In the genomic region with DNA sequence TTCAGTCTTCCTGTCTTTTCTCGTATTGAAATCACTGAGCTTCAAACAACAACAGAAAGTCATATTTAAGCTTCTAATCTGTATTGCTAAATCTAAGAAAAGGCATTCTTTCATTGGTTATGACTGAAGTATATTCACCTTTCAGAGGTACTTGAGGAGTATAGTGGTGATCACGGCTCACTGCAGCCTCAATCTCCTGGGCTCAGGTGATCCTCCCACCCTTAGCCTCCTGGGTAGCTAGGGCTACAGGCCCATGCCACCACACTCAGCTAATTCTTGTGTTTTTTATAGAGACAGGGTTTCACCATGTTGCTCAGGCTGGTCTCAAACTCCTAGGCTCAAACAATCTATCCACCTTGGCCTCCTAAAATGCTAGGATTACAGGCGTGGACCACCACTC, we compare ENCODE assay signal across 21 cellular contexts. TPM values are rescaled to one million over a fixed set of nuclear protein-coding genes. Genes with fewer than 3 reads are reported as not detected.
DNase-seq lines count a peak whose midpoint lies in the region; ATAC-seq, FAIRE-seq and TF ChIP-seq lines count a peak whose summit lies in the region.
"Had no signal": no experiment of that assay in that cellular context is flagged by ENCODE, and none has a peak within 500 bp of the region (broad histone marks: within the 10 kb centered on the region; RNA-seq: fewer than 3 reads in every experiment).

No MANE protein-coding gene starts in this region.

- H3K4me1 ChIP-seq in HCT116 (ENCODE audit: control insufficient read depth in 1 of 2, insufficient read depth in 2 of 2, low read length in 2 of 2) (no peaks in the 10 kb centered on the region), osteoblast (ENCODE audit: insufficient read depth, low read length) (no peaks in the 10 kb centered on the region), mucosa of descending colon (ENCODE audit: low read depth) (no peaks in the 10 kb centered on the region)
- H3K4me1 ChIP-seq: BE2C, BLaER1 had no signal

- CTCF ChIA-PET in HCT116 (lab: Charles Lee): no interaction called here
- CTCF ChIA-PET in WTC11 (lab: Charles Lee): interaction anchor here (1.9 kb wide), 1 partner anchor 235 kb away, joined by 5 read pairs; a partner anchor contains a TSS

- no peak overlapping the region for H2AFZ ChIP-seq in HCT116 (ENCODE audit: low read depth, low read length, poor library complexity, severe bottlenecking)
- H2AFZ ChIP-seq in osteoblast (ENCODE audit: low read length): no peak overlapping the region

- TF ChIP-seq CTCF in D721Med (IDR thresholded peaks at IDR 0.05; ENCODE audit: insufficient read depth, missing control alignments) (no peak), HCT116 (IDR thresholded peaks at IDR 0.05 in 2 of 3, conservative IDR thresholded peaks at IDR 0.05 in 1 of 3; ENCODE audit: borderline replicate concordance in 1 of 3, insufficient read depth in 1 of 3, low read depth in 2 of 3, low read length in 2 of 3) (no peak), WTC11 (IDR thresholded peaks at IDR 0.05) (no peak), osteoblast (IDR thresholded peaks at IDR 0.05; ENCODE audit: extremely low read depth, low read depth, low read length) (no peak), mucosa of descending colon (IDR thresholded peaks at IDR 0.05) (no peak)

- no peak for TF ChIP-seq POLR2A in HCT116 (IDR thresholded peaks at IDR 0.05; ENCODE audit: borderline replicate concordance, extremely low read depth, insufficient read depth, insufficient read length)

- no peaks in the 10 kb centered on the region; the same call in 1 of the 2 replicates for H3K9me2 ChIP-seq in HCT116 (ENCODE audit: insufficient read depth)

- BruUV-seq in HCT116 (replicated peaks; lab: Mats Ljungman, UMichigan): no TSS peak

- H3K9ac ChIP-seq in HCT116 (ENCODE audit: low read length): no peak overlapping the region
- H3K9ac ChIP-seq: BLaER1 had no signal

- H3K79me2 ChIP-seq in HCT116 (ENCODE audit: insufficient read depth, low read length) (no peaks in the 10 kb centered on the region), osteoblast (ENCODE audit: insufficient read depth, low read length) (no peaks in the 10 kb centered on the region)

- H3K27me3 ChIP-seq in HCT116 (ENCODE audit: insufficient read depth, low read length) (no peaks in the 10 kb centered on the region), osteoblast (ENCODE audit: insufficient read depth, low read length) (no peaks in the 10 kb centered on the region)
- H3K27me3 ChIP-seq: BE2C, BLaER1 had no signal

- H3K36me3 ChIP-seq in HCT116 (ENCODE audit: control insufficient read depth in 1 of 2, insufficient read depth in 2 of 2, low read length in 2 of 2): no peaks in the 10 kb centered on the region
- no peaks in the 10 kb centered on the region for H3K36me3 ChIP-seq in osteoblast (ENCODE audit: insufficient read depth, low read length)
- H3K36me3 ChIP-seq in mucosa of descending colon (ENCODE audit: low read depth): no peaks in the 10 kb centered on the region
- H3K36me3 ChIP-seq: BE2C, BLaER1 had no signal

- FAIRE-seq in D721Med (lab: Jason Lieb, UNC): peak; percentile 11
- FAIRE-seq: A204.1, G401.6, GM12891, GM19239 had no signal

- H3K9me3 ChIP-seq in HCT116 (ENCODE audit: control insufficient read depth in 1 of 2, insufficient read depth in 1 of 2, low read depth in 1 of 2, low read length in 2 of 2) (no peaks in the 10 kb centered on the region), osteoblast (ENCODE audit: low read depth, low read length) (no peaks in the 10 kb centered on the region), mucosa of descending colon (no peaks in the 10 kb centered on the region)
- H3K9me3 ChIP-seq: BE2C, BLaER1 had no signal

- H3K4me1 Mint-ChIP-seq in WTC11: peaks cover 4% of the 10 kb centered on the region; the same call in 1 of the 2 replicates
- H3K4me1 Mint-ChIP-seq: CD14-positive monocyte; CD4-positive, alpha-beta memory T cell; CD4-positive, CD25-positive, alpha-beta regulatory T cell; CD8-positive, alpha-beta memory T cell had no signal

- no peak overlapping the region for H3K4me3 Mint-ChIP-seq in WTC11
- H3K4me3 Mint-ChIP-seq: CD14-positive monocyte; CD4-positive, alpha-beta memory T cell; CD4-positive, CD25-positive, alpha-beta regulatory T cell; CD8-positive, alpha-beta memory T cell had no signal

- H3K4me2 ChIP-seq in HCT116 (ENCODE audit: low read length): no peak overlapping the region
- H3K4me2 ChIP-seq in osteoblast (ENCODE audit: insufficient read depth, low read length): no peak overlapping the region
- H3K4me2 ChIP-seq: BLaER1 had no signal

- H3K9me3 Mint-ChIP-seq in WTC11: no peaks in the 10 kb centered on the region
- H3K9me3 Mint-ChIP-seq: CD4-positive, alpha-beta memory T cell; CD4-positive, CD25-positive, alpha-beta regulatory T cell; CD8-positive, alpha-beta memory T cell had no signal

- POLR2A ChIA-PET in HCT116 (lab: Charles Lee) (no interaction called here), WTC11 (lab: Charles Lee) (no interaction called here)

- no peak overlapping the region for H3K27ac ChIP-seq in HCT116 (ENCODE audit: low read depth, low read length)
- H3K27ac ChIP-seq in osteoblast (ENCODE audit: low read depth, low read length): no peak overlapping the region
- H3K27ac ChIP-seq: 22Rv1, BLaER1 had no signal

- intact Hi-C loops in HCT116 (cut with micrococcal nuclease) (no loop called here), mucosa of descending colon (cut with DNase I, micrococcal nuclease) (no loop called here)

- H3K4me3 ChIP-seq in HCT116 (replicated peaks in 1 of 2; ENCODE audit: low read depth in 1 of 2, low read length in 2 of 2) (no peak overlapping the region), osteoblast (ENCODE audit: insufficient read depth, low read length) (no peak overlapping the region), mucosa of descending colon (no peak overlapping the region)
- H3K4me3 ChIP-seq: BLaER1 had no signal

- ATAC-seq in HCT116 (peak; percentile 70), WTC11 (peak; percentile 66; the same call in 1 of the 2 replicates), mucosa of descending colon (no peak)

- no peaks in the 10 kb centered on the region for H4K20me1 ChIP-seq in HCT116 (ENCODE audit: insufficient read depth)
- no peaks in the 10 kb centered on the region for H4K20me1 ChIP-seq in osteoblast (ENCODE audit: insufficient read depth, low read length)
- H4K20me1 ChIP-seq: BLaER1 had no signal

- TF ChIP-seq RAD21 in HCT116 (IDR thresholded peaks at IDR 0.05; ENCODE audit: low read depth): no peak

- RAD21 ChIA-PET in HCT116 (lab: Charles Lee; ENCODE audit: low non-redundant PET in 1 of 2, low total read pairs in 2 of 2, uncharacterized antibody in 2 of 2, unreplicated experiment in 2 of 2): no interaction called here

- no peak overlapping the region for H3K27ac Mint-ChIP-seq in WTC11
- H3K27ac Mint-ChIP-seq: CD14-positive monocyte; CD4-positive, alpha-beta memory T cell; CD4-positive, CD25-positive, alpha-beta regulatory T cell; CD8-positive, alpha-beta memory T cell had no signal

- DNase-seq in D721Med (ENCODE audit: insufficient read length, low spot score): no peak
- no peak for DNase-seq in HCT116 (ENCODE audit: low read depth, low spot score)
- no peak for DNase-seq in WTC11 (ENCODE audit: low spot score)
- peak; percentile 36 for DNase-seq in osteoblast (ENCODE audit: insufficient read length, low spot score, missing footprints)
- no peak for DNase-seq in mucosa of descending colon
- no peak for DNase-seq in 8988T
- no peak for DNase-seq in SHP77 treated with DMSO at 0.1 percent for 48 hours (lab: John Stamatoyannopoulos, UW)
- DNase-seq: BE2C; C1 segment of cervical spinal cord; CD4-positive, alpha-beta memory T cell; CD4-positive, CD25-positive, alpha-beta regulatory T cell; CD8-positive, alpha-beta memory T cell; DMS79 treated with DMSO at 0.1 percent for 48 hours; GF-D8 had no signal

- H3K27me3 Mint-ChIP-seq in WTC11 (ENCODE audit: low read depth): no peaks in the 10 kb centered on the region
- H3K27me3 Mint-ChIP-seq: CD4-positive, CD25-positive, alpha-beta regulatory T cell had no signal

- H3K36me3 Mint-ChIP-seq in WTC11: no peaks in the 10 kb centered on the region
- H3K36me3 Mint-ChIP-seq: CD4-positive, alpha-beta memory T cell; CD4-positive, CD25-positive, alpha-beta regulatory T cell; CD8-positive, alpha-beta memory T cell had no signal

TF ChIP-seq in HCT116, 20 proteins besides CTCF, POLR2A, EP300 and RAD21 (continues in another document):
- TF ChIP-seq YY1 (IDR thresholded peaks at IDR 0.05; ENCODE audit: extremely low read depth, insufficient replicate concordance, low read depth, low read length) (no peak), CBX3 (IDR thresholded peaks at IDR 0.05; ENCODE audit: low read depth) (no peak), ZFX (IDR thresholded peaks at IDR 0.05) (no peak), EZH2 (IDR thresholded peaks at IDR 0.05) (no peak), JUND (IDR thresholded peaks at IDR 0.05) (no peak), EGR1 (IDR thresholded peaks at IDR 0.05; ENCODE audit: low read depth) (no peak)
- TF ChIP-seq, protein P1, sequence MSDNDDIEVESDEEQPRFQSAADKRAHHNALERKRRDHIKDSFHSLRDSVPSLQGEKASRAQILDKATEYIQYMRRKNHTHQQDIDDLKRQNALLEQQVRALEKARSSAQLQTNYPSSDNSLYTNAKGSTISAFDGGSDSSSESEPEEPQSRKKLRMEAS (IDR thresholded peaks at IDR 0.05): no peak

TF ChIP-seq in WTC11, 78 proteins besides CTCF, POLR2A, EP300 and RAD21 (continues in another document):
- no peak for TF ChIP-seq JAZF1 (CRISPR knock-in tag; IDR thresholded peaks at IDR 0.05)
- TF ChIP-seq PRRX2 (CRISPR knock-in tag; IDR thresholded peaks at IDR 0.05): no peak
- no peak for TF ChIP-seq JUN (CRISPR knock-in tag; IDR thresholded peaks at IDR 0.05)
- TF ChIP-seq, protein P2, sequence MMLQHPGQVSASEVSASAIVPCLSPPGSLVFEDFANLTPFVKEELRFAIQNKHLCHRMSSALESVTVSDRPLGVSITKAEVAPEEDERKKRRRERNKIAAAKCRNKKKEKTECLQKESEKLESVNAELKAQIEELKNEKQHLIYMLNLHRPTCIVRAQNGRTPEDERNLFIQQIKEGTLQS (CRISPR knock-in tag; conservative IDR thresholded peaks at IDR 0.05): no peak
- TF ChIP-seq OVOL2 (CRISPR knock-in tag; IDR thresholded peaks at IDR 0.05; ENCODE audit: borderline replicate concordance): no peak
- TF ChIP-seq ZNF232 (CRISPR knock-in tag; IDR thresholded peaks at IDR 0.05): no peak
- TF ChIP-seq, protein P3, sequence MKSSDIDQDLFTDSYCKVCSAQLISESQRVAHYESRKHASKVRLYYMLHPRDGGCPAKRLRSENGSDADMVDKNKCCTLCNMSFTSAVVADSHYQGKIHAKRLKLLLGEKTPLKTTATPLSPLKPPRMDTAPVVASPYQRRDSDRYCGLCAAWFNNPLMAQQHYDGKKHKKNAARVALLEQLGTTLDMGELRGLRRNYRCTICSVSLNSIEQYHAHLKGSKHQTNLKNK (CRISPR knock-in tag; IDR thresholded peaks at IDR 0.05): no peak

RNA-seq across cellular contexts. Expression of a gene that starts 38.7 kb away (rescaled TPM):
- total RNA-seq in HCT116 (2021; ENCODE audit: unreplicated experiment) (0.34 TPM), WTC11 (2021) (0.73 to 1.1 TPM (median 0.92 TPM) in 3 replicates), osteoblast (under 0.01 TPM in 1 of 2 replicates, not detected in the other), mucosa of descending colon (under 1 TPM; 0.46 to 0.95 (median 0.81) TPM)
- polyA plus RNA-seq in HCT116 (2012): 0.04 TPM in 1 of 2 replicates, not detected in the other
- polyA plus RNA-seq: CD4-positive, alpha-beta memory T cell; CD4-positive, CD25-positive, alpha-beta regulatory T cell; CD8-positive, alpha-beta memory T cell had no signal
